8 cellular contexts compared by ENCODE assay signal in the genomic region with DNA sequence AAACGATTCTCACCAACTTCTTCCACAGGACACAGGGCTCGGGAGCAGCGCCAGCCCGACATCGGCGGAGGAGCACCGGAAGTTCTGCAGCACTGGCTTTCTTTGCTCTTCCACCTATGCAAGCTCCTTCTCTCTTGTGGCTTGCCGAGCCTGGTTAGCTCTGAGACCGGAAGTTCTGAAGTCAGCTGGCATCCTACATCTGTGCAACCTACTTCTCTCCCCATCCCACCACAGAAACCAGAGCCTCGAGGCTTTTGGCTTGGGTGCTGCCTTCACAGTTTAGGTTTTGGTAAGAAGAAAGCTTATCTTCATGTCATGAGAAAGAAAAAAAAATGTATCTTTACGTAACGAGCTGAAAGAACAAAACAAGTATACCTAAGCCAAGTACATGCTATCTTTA.
DNase-seq lines count a peak whose midpoint lies in the region; ATAC-seq, FAIRE-seq and TF ChIP-seq lines count a peak whose summit lies in the region.
"Had no signal": no experiment of that assay in that cellular context is flagged by ENCODE, and none has a peak within 500 bp of the region (broad histone marks: within the 10 kb centered on the region; RNA-seq: fewer than 3 reads in every experiment).

No MANE protein-coding gene starts in this region.

- ATAC-seq in GM19397 (IDR thresholded peaks at IDR 0.05; ENCODE audit: unreplicated experiment) = peak; percentile 98
- ATAC-seq in HG03457 (IDR thresholded peaks at IDR 0.05; ENCODE audit: unreplicated experiment) = peak; percentile 96

- TF ChIP-seq CTCF in dorsolateral prefrontal cortex (IDR thresholded peaks at IDR 0.05 in 54 of 56, conservative IDR thresholded peaks at IDR 0.05 in 2 of 56; ENCODE audit: low read depth in 1 of 56, partially characterized antibody in 56 of 56) = no peak

- no peaks in the 10 kb centered on the region for H3K9me3 ChIP-seq in small intestine (ENCODE audit: control insufficient read depth, low read depth)

- 59 to 78% (median 67%) methylated on average over 12 of the region's 12 CpGs for WGBS in small intestine, 3 donors

- peak overlapping the region in 22 of 59 donors; percentile 2 to 40 (median 18) for H3K4me3 ChIP-seq in dorsolateral prefrontal cortex
- no peak overlapping the region for H3K4me3 ChIP-seq in small intestine (ENCODE audit: low read depth in 1 of 2, low read length in 2 of 2)

- H3K4me1 ChIP-seq in small intestine (ENCODE audit: control insufficient read depth in 2 of 2, insufficient read depth in 1 of 2, low read depth in 1 of 2, low read length in 1 of 2) = no peaks in the 10 kb centered on the region

- peak overlapping the region in 19 of 59 donors; percentile 2 to 61 (median 24) for H3K27ac ChIP-seq in dorsolateral prefrontal cortex
- H3K27ac ChIP-seq in small intestine (ENCODE audit: low read depth in 1 of 2, low read length in 1 of 2) = peak overlapping the region in 1 of 2 donors; percentile 81

- DNase-seq in activated CD4-positive, CD25-positive, alpha-beta regulatory T cell treated with anti-CD3 and anti-CD28 coated beads, Interleukin-2, amount 50 U/mL, for 72 hours = peak; percentile 72
- DNase-seq in dorsolateral prefrontal cortex (peak in 9 of 10 donors; percentile 22 to 71 (median 57)), small intestine (peak; percentile 79), NCI-H1417 (lab: John Stamatoyannopoulos, UW) (no peak), NCI-H1417 treated with DMSO at 0.1 percent for 48 hours (lab: John Stamatoyannopoulos, UW) (no peak)

- FAIRE-seq in small intestine (lab: Jason Lieb, UNC) = no peak
- FAIRE-seq: astrocyte had no signal

- H3K36me3 ChIP-seq in small intestine (ENCODE audit: control insufficient read depth in 2 of 2, insufficient read depth in 2 of 2, low read length in 2 of 2) = no peaks in the 10 kb centered on the region

- intact Hi-C loops in dorsolateral prefrontal cortex (cut with DNase I) = no loop called here

- H3K27me3 ChIP-seq in dorsolateral prefrontal cortex (no peaks in the 10 kb centered on the region), small intestine (ENCODE audit: control insufficient read depth in 2 of 2, insufficient read depth in 2 of 2, low read length in 2 of 2) (no peaks in the 10 kb centered on the region)

Comparison
In these comparisons a context has a peak if more than half of its experiments do, and no peak if none do; other contexts are left out.
1. DNase-seq: peak in activated CD4-positive, CD25-positive, alpha-beta regulatory T cell treated with anti-CD3 and anti-CD28 coated beads, Interleukin-2, amount 50 U/mL, for 72 hours (single experiment), dorsolateral prefrontal cortex (9 of 10) and small intestine (single experiment); none in NCI-H1417 (0 of 3) and NCI-H1417 treated with DMSO at 0.1 percent for 48 hours (single experiment).